26 cellular contexts compared by ENCODE assay signal in the genomic region with DNA sequence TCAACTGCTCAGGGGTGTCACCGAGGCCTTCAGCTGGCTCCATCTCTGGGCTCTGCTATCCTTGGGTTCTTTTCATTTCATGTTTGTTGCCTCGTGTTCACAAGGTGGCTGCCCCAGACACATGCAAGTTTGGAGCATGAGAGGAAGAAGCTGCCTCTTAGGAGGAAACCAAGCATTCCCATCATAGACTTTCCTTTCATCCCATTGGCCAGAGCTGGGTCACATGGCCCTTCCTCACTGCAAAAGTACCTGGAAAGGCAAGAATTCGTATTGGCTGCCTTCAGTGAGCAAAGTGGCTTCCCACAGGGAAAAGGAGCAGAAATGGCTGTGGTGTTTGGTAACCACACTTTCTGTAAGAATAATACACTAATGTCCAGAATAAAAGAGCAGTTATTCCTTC.
"Had no signal": no experiment of that assay in that cellular context is flagged by ENCODE, and none has a peak within 500 bp of the region (broad histone marks: within the 10 kb centered on the region; RNA-seq: fewer than 3 reads in every experiment).

No MANE protein-coding gene starts in this region.

- H3K4me3 ChIP-seq: ascending aorta, breast epithelium, cardiac muscle cell, coronary artery, dorsolateral prefrontal cortex, heart left ventricle had no signal

- ATAC-seq: activated naive CD4-positive, alpha-beta T cell treated with anti-CD3 and anti-CD28 coated beads, Interleukin-2, amount 50 U/mL, for 72 hours; activated T-cell treated with anti-CD3 and anti-CD28 coated beads, Interleukin-2, amount 50 U/mL, for 72 hours; esophagus mucosa; heart left ventricle had no signal

- H3K27ac ChIP-seq: ascending aorta, breast epithelium, cardiac muscle cell, coronary artery, dorsolateral prefrontal cortex, heart left ventricle had no signal

- H3K36me3 ChIP-seq: ascending aorta, breast epithelium, cardiac muscle cell, heart left ventricle had no signal

- H3K4me1 ChIP-seq: ascending aorta, breast epithelium had no signal

- H3K27me3 ChIP-seq: ascending aorta, breast epithelium, cardiac muscle cell, dorsolateral prefrontal cortex, heart left ventricle had no signal

- DNase-seq: activated CD4-positive, alpha-beta memory T cell treated with anti-CD3 and anti-CD28 coated beads, Interleukin-2, amount 10 ng/mL, durations not matched to agents 7 days and 5 days; activated CD4-positive, alpha-beta T cell treated with anti-CD3 and anti-CD28 coated beads for 1 hour; activated CD4-positive, alpha-beta T cell treated with anti-CD3 and anti-CD28 coated beads for 4 hours; activated CD4-positive, alpha-beta T cell treated with anti-CD3 and anti-CD28 coated beads, Interleukin-2, amount 10 ng/mL, durations not matched to agents 7 days and 5 days; activated CD4-positive, alpha-beta T cell treated with anti-CD3 and anti-CD28 coated beads, Interleukin-2, amount 50 U/mL, for 4 hours; activated CD8-positive, alpha-beta memory T cell treated with anti-CD3 and anti-CD28 coated beads, Interleukin-2, amount 50 U/mL, for 48 hours; activated gamma-delta T cell; activated naive CD4-positive, alpha-beta T cell; activated naive CD4-positive, alpha-beta T cell treated with anti-CD3 and anti-CD28 coated beads, Interleukin-2, amount 10 ng/mL, durations not matched to agents 7 days and 5 days; activated naive CD8-positive, alpha-beta T cell treated with anti-CD3 and anti-CD28 coated beads, Interleukin-2, amount 10 ng/mL, durations not matched to agents 7 days and 5 days; activated T-cell treated with anti-CD3 and anti-CD28 coated beads for 4 hours; activated T-cell treated with anti-CD3 and anti-CD28 coated beads, Interleukin-2, amount 50 U/mL, for 24 hours; activated T-cell treated with anti-CD3 and anti-CD28 coated beads, Interleukin-2, amount 50 U/mL, for 72 hours; dorsolateral prefrontal cortex; effector memory CD4-positive, alpha-beta T cell; endodermal cell; foreskin fibroblast; glutamatergic neuron; heart left ventricle; hypothalamus had no signal

- H3K9me3 ChIP-seq: ascending aorta, breast epithelium, heart left ventricle had no signal
